ENCODE assay signal across 1 cellular context in the genomic region with DNA sequence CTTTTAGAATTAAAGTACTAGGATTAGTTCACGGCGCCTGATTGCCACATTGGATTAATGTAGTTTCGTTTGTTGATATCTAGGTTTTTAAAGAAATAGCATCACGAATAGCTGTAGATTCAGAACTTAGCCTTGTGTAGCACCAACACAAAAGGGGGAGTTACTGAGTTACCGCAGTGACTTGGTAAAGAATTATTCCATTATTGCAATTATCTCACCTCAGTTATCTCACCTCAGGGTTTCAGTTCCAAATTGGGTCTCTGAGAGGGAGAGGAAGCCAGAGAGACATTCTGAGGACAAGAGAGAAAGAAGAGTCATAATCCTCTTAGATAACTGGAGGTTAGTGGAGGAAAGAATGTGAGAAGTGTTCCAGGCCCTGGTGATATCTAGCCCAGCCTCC.
TF ChIP-seq lines count a peak whose summit lies in the region.

No MANE protein-coding gene starts in this region.

TF ChIP-seq in K562, 482 proteins besides CTCF, POLR2A, EP300 and RAD21 (continued from another document):
- TF ChIP-seq, protein P1, sequence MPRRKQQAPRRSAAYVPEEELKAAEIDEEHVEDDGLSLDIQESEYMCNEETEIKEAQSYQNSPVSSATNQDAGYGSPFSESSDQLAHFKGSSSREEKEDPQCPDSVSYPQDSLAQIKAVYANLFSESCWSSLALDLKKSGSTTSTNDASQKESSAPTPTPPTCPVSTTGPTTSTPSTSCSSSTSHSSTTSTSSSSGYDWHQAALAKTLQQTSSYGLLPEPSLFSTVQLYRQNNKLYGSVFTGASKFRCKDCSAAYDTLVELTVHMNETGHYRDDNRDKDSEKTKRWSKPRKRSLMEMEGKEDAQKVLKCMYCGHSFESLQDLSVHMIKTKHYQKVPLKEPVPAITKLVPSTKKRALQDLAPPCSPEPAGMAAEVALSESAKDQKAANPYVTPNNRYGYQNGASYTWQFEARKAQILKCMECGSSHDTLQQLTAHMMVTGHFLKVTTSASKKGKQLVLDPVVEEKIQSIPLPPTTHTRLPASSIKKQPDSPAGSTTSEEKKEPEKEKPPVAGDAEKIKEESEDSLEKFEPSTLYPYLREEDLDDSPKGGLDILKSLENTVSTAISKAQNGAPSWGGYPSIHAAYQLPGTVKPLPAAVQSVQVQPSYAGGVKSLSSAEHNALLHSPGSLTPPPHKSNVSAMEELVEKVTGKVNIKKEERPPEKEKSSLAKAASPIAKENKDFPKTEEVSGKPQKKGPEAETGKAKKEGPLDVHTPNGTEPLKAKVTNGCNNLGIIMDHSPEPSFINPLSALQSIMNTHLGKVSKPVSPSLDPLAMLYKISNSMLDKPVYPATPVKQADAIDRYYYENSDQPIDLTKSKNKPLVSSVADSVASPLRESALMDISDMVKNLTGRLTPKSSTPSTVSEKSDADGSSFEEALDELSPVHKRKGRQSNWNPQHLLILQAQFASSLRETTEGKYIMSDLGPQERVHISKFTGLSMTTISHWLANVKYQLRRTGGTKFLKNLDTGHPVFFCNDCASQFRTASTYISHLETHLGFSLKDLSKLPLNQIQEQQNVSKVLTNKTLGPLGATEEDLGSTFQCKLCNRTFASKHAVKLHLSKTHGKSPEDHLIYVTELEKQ (CRISPR knock-in tag; IDR thresholded peaks at IDR 0.05): no peak
- TF ChIP-seq BRD4 (IDR thresholded peaks at IDR 0.05) (no peak), CCNT2 (IDR thresholded peaks at IDR 0.05; ENCODE audit: borderline replicate concordance, extremely low read depth, insufficient read length, low read depth, low read length) (no peak), ZNF165 (CRISPR knock-in tag; IDR thresholded peaks at IDR 0.05; ENCODE audit: borderline replicate concordance) (no peak), IFI16 (CRISPR knock-in tag; IDR thresholded peaks at IDR 0.05) (no peak), ZNF551 (CRISPR knock-in tag; IDR thresholded peaks at IDR 0.05) (no peak), ZNF212 (CRISPR knock-in tag; IDR thresholded peaks at IDR 0.05) (no peak), HMG20A (CRISPR knock-in tag; conservative IDR thresholded peaks at IDR 0.05) (no peak), TAF15 (IDR thresholded peaks at IDR 0.05; ENCODE audit: low read depth, low read length) (no peak), HDAC8 (tag; IDR thresholded peaks at IDR 0.05) (no peak), NFRKB (IDR thresholded peaks at IDR 0.05; ENCODE audit: low read depth) (no peak)
- TF ChIP-seq, protein P2, sequence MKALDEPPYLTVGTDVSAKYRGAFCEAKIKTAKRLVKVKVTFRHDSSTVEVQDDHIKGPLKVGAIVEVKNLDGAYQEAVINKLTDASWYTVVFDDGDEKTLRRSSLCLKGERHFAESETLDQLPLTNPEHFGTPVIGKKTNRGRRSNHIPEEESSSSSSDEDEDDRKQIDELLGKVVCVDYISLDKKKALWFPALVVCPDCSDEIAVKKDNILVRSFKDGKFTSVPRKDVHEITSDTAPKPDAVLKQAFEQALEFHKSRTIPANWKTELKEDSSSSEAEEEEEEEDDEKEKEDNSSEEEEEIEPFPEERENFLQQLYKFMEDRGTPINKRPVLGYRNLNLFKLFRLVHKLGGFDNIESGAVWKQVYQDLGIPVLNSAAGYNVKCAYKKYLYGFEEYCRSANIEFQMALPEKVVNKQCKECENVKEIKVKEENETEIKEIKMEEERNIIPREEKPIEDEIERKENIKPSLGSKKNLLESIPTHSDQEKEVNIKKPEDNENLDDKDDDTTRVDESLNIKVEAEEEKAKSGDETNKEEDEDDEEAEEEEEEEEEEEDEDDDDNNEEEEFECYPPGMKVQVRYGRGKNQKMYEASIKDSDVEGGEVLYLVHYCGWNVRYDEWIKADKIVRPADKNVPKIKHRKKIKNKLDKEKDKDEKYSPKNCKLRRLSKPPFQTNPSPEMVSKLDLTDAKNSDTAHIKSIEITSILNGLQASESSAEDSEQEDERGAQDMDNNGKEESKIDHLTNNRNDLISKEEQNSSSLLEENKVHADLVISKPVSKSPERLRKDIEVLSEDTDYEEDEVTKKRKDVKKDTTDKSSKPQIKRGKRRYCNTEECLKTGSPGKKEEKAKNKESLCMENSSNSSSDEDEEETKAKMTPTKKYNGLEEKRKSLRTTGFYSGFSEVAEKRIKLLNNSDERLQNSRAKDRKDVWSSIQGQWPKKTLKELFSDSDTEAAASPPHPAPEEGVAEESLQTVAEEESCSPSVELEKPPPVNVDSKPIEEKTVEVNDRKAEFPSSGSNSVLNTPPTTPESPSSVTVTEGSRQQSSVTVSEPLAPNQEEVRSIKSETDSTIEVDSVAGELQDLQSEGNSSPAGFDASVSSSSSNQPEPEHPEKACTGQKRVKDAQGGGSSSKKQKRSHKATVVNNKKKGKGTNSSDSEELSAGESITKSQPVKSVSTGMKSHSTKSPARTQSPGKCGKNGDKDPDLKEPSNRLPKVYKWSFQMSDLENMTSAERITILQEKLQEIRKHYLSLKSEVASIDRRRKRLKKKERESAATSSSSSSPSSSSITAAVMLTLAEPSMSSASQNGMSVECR (CRISPR knock-in tag; IDR thresholded peaks at IDR 0.05): no peak
- TF ChIP-seq, protein P3, sequence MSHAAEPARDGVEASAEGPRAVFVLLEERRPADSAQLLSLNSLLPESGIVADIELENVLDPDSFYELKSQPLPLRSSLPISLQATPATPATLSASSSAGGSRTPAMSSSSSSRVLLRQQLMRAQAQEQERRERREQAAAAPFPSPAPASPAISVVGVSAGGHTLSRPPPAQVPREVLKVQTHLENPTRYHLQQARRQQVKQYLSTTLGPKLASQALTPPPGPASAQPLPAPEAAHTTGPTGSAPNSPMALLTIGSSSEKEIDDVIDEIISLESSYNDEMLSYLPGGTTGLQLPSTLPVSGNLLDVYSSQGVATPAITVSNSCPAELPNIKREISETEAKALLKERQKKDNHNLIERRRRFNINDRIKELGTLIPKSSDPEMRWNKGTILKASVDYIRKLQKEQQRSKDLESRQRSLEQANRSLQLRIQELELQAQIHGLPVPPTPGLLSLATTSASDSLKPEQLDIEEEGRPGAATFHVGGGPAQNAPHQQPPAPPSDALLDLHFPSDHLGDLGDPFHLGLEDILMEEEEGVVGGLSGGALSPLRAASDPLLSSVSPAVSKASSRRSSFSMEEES (CRISPR knock-in tag; IDR thresholded peaks at IDR 0.05): no peak
